1 cellular context compared by ENCODE assay signal in genomic region chr1:58783993-58784757, GRCh38.
TF ChIP-seq lines count a peak whose summit lies in the region.

Gene JUN (minus strand): TSS chr1:58784047. CDS start chr1:58783070, 977 bp downstream.

TF ChIP-seq in HepG2, 621 proteins besides CTCF, POLR2A, EP300 and RAD21 (continued from another document and continues in another):
- TF ChIP-seq, protein P1, sequence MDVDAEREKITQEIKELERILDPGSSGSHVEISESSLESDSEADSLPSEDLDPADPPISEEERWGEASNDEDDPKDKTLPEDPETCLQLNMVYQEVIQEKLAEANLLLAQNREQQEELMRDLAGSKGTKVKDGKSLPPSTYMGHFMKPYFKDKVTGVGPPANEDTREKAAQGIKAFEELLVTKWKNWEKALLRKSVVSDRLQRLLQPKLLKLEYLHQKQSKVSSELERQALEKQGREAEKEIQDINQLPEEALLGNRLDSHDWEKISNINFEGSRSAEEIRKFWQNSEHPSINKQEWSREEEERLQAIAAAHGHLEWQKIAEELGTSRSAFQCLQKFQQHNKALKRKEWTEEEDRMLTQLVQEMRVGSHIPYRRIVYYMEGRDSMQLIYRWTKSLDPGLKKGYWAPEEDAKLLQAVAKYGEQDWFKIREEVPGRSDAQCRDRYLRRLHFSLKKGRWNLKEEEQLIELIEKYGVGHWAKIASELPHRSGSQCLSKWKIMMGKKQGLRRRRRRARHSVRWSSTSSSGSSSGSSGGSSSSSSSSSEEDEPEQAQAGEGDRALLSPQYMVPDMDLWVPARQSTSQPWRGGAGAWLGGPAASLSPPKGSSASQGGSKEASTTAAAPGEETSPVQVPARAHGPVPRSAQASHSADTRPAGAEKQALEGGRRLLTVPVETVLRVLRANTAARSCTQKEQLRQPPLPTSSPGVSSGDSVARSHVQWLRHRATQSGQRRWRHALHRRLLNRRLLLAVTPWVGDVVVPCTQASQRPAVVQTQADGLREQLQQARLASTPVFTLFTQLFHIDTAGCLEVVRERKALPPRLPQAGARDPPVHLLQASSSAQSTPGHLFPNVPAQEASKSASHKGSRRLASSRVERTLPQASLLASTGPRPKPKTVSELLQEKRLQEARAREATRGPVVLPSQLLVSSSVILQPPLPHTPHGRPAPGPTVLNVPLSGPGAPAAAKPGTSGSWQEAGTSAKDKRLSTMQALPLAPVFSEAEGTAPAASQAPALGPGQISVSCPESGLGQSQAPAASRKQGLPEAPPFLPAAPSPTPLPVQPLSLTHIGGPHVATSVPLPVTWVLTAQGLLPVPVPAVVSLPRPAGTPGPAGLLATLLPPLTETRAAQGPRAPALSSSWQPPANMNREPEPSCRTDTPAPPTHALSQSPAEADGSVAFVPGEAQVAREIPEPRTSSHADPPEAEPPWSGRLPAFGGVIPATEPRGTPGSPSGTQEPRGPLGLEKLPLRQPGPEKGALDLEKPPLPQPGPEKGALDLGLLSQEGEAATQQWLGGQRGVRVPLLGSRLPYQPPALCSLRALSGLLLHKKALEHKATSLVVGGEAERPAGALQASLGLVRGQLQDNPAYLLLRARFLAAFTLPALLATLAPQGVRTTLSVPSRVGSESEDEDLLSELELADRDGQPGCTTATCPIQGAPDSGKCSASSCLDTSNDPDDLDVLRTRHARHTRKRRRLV (CRISPR knock-in tag; IDR thresholded peaks at IDR 0.05): peak; percentile 8; the same call in 1 of the 2 replicates
- TF ChIP-seq, protein P2, sequence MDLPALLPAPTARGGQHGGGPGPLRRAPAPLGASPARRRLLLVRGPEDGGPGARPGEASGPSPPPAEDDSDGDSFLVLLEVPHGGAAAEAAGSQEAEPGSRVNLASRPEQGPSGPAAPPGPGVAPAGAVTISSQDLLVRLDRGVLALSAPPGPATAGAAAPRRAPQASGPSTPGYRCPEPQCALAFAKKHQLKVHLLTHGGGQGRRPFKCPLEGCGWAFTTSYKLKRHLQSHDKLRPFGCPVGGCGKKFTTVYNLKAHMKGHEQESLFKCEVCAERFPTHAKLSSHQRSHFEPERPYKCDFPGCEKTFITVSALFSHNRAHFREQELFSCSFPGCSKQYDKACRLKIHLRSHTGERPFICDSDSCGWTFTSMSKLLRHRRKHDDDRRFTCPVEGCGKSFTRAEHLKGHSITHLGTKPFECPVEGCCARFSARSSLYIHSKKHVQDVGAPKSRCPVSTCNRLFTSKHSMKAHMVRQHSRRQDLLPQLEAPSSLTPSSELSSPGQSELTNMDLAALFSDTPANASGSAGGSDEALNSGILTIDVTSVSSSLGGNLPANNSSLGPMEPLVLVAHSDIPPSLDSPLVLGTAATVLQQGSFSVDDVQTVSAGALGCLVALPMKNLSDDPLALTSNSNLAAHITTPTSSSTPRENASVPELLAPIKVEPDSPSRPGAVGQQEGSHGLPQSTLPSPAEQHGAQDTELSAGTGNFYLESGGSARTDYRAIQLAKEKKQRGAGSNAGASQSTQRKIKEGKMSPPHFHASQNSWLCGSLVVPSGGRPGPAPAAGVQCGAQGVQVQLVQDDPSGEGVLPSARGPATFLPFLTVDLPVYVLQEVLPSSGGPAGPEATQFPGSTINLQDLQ (CRISPR knock-in tag; IDR thresholded peaks at IDR 0.05): no peak
- TF ChIP-seq NCOA1 (CRISPR knock-in tag; IDR thresholded peaks at IDR 0.05) (peak; percentile 45; the same call in 1 of the 2 replicates), ZBTB10 (CRISPR knock-in tag; IDR thresholded peaks at IDR 0.05; ENCODE audit: borderline replicate concordance) (peak; percentile 74; the same call in 1 of the 2 replicates), STAT6 (CRISPR knock-in tag; IDR thresholded peaks at IDR 0.05; ENCODE audit: borderline replicate concordance) (peak; percentile 59; the same call in 1 of the 2 replicates), ELF4 (CRISPR knock-in tag; IDR thresholded peaks at IDR 0.05; ENCODE audit: borderline replicate concordance) (no peak), SATB2 (CRISPR knock-in tag; IDR thresholded peaks at IDR 0.05) (no peak), ZNF598 (CRISPR knock-in tag; IDR thresholded peaks at IDR 0.05; ENCODE audit: borderline replicate concordance) (no peak), TAF15 (IDR thresholded peaks at IDR 0.05; ENCODE audit: low read depth, low read length, poor library complexity, severe bottlenecking) (no peak), DNMT1 (CRISPR knock-in tag; IDR thresholded peaks at IDR 0.05) (no peak), ATM (IDR thresholded peaks at IDR 0.05; ENCODE audit: borderline replicate concordance) (no peak), ZNF414 (CRISPR knock-in tag; IDR thresholded peaks at IDR 0.05) (peak; percentile 47; the same call in 1 of the 2 replicates), CEBPB (IDR thresholded peaks at IDR 0.05; ENCODE audit: borderline replicate concordance, low read depth, low read length) (peak; percentile 38; the same call in 1 of the 2 replicates), SIX1 (CRISPR knock-in tag; IDR thresholded peaks at IDR 0.05; ENCODE audit: borderline replicate concordance) (no peak), KDM3A (CRISPR knock-in tag; IDR thresholded peaks at IDR 0.05; ENCODE audit: low read depth) (0 out of 2 replicates have a peak, but pooled peaks have one; percentile 60), SPEN (CRISPR knock-in tag; IDR thresholded peaks at IDR 0.05; ENCODE audit: low read depth) (peak; percentile 41), ZSCAN9 (CRISPR knock-in tag; IDR thresholded peaks at IDR 0.05; ENCODE audit: borderline replicate concordance) (peak; percentile 54; the same call in 1 of the 2 replicates), THAP11 (CRISPR knock-in tag; IDR thresholded peaks at IDR 0.05) (peak; percentile 72; the same call in 1 of the 2 replicates), ZNF180 (CRISPR knock-in tag; IDR thresholded peaks at IDR 0.05; ENCODE audit: borderline replicate concordance, low read depth) (no peak), FOXC1 (CRISPR knock-in tag; IDR thresholded peaks at IDR 0.05; ENCODE audit: borderline replicate concordance) (no peak), PCBP1 (IDR thresholded peaks at IDR 0.05; ENCODE audit: borderline replicate concordance, low read depth, low read length) (no peak), TMF1 (CRISPR knock-in tag; IDR thresholded peaks at IDR 0.05; ENCODE audit: low read depth) (0 out of 2 replicates have a peak, but pooled peaks have one; percentile 44), KLF12 (CRISPR knock-in tag; IDR thresholded peaks at IDR 0.05; ENCODE audit: borderline replicate concordance) (peak; percentile 60; the same call in 1 of the 2 replicates), PPARG (CRISPR knock-in tag; conservative IDR thresholded peaks at IDR 0.05) (no peak; the same call in 1 of the 2 replicates), MED13 (CRISPR knock-in tag; IDR thresholded peaks at IDR 0.05) (peak; percentile 32), ISL2 (CRISPR knock-in tag; IDR thresholded peaks at IDR 0.05) (peak; percentile 58)
- TF ChIP-seq, protein P3, sequence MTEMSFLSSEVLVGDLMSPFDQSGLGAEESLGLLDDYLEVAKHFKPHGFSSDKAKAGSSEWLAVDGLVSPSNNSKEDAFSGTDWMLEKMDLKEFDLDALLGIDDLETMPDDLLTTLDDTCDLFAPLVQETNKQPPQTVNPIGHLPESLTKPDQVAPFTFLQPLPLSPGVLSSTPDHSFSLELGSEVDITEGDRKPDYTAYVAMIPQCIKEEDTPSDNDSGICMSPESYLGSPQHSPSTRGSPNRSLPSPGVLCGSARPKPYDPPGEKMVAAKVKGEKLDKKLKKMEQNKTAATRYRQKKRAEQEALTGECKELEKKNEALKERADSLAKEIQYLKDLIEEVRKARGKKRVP (CRISPR knock-in tag; IDR thresholded peaks at IDR 0.05): peak in 1 of 2 experiments; percentile 54; a peak in 1 of 4 replicates
- TF ChIP-seq, protein P4, sequence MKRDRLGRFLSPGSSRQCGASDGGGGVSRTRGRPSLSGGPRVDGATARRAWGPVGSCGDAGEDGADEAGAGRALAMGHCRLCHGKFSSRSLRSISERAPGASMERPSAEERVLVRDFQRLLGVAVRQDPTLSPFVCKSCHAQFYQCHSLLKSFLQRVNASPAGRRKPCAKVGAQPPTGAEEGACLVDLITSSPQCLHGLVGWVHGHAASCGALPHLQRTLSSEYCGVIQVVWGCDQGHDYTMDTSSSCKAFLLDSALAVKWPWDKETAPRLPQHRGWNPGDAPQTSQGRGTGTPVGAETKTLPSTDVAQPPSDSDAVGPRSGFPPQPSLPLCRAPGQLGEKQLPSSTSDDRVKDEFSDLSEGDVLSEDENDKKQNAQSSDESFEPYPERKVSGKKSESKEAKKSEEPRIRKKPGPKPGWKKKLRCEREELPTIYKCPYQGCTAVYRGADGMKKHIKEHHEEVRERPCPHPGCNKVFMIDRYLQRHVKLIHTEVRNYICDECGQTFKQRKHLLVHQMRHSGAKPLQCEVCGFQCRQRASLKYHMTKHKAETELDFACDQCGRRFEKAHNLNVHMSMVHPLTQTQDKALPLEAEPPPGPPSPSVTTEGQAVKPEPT (CRISPR knock-in tag; IDR thresholded peaks at IDR 0.05; ENCODE audit: low read depth): peak; percentile 100
- TF ChIP-seq, protein P5, sequence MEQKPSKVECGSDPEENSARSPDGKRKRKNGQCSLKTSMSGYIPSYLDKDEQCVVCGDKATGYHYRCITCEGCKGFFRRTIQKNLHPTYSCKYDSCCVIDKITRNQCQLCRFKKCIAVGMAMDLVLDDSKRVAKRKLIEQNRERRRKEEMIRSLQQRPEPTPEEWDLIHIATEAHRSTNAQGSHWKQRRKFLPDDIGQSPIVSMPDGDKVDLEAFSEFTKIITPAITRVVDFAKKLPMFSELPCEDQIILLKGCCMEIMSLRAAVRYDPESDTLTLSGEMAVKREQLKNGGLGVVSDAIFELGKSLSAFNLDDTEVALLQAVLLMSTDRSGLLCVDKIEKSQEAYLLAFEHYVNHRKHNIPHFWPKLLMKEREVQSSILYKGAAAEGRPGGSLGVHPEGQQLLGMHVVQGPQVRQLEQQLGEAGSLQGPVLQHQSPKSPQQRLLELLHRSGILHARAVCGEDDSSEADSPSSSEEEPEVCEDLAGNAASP (CRISPR knock-in tag; IDR thresholded peaks at IDR 0.05; ENCODE audit: borderline replicate concordance): peak; percentile 43; the same call in 1 of the 2 replicates
- TF ChIP-seq, protein P6, sequence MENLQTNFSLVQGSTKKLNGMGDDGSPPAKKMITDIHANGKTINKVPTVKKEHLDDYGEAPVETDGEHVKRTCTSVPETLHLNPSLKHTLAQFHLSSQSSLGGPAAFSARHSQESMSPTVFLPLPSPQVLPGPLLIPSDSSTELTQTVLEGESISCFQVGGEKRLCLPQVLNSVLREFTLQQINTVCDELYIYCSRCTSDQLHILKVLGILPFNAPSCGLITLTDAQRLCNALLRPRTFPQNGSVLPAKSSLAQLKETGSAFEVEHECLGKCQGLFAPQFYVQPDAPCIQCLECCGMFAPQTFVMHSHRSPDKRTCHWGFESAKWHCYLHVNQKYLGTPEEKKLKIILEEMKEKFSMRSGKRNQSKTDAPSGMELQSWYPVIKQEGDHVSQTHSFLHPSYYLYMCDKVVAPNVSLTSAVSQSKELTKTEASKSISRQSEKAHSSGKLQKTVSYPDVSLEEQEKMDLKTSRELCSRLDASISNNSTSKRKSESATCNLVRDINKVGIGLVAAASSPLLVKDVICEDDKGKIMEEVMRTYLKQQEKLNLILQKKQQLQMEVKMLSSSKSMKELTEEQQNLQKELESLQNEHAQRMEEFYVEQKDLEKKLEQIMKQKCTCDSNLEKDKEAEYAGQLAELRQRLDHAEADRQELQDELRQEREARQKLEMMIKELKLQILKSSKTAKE (CRISPR knock-in tag; IDR thresholded peaks at IDR 0.05; ENCODE audit: borderline replicate concordance): peak; percentile 75
- TF ChIP-seq, protein P7, sequence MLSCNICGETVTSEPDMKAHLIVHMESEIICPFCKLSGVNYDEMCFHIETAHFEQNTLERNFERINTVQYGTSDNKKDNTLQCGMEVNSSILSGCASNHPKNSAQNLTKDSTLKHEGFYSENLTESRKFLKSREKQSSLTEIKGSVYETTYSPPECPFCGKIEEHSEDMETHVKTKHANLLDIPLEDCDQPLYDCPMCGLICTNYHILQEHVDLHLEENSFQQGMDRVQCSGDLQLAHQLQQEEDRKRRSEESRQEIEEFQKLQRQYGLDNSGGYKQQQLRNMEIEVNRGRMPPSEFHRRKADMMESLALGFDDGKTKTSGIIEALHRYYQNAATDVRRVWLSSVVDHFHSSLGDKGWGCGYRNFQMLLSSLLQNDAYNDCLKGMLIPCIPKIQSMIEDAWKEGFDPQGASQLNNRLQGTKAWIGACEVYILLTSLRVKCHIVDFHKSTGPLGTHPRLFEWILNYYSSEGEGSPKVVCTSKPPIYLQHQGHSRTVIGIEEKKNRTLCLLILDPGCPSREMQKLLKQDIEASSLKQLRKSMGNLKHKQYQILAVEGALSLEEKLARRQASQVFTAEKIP (CRISPR knock-in tag; IDR thresholded peaks at IDR 0.05; ENCODE audit: borderline replicate concordance): 0 out of 2 replicates have a peak, but pooled peaks have one; percentile 62
